ENCODE assay signal across 1 cellular context in the genomic region with DNA sequence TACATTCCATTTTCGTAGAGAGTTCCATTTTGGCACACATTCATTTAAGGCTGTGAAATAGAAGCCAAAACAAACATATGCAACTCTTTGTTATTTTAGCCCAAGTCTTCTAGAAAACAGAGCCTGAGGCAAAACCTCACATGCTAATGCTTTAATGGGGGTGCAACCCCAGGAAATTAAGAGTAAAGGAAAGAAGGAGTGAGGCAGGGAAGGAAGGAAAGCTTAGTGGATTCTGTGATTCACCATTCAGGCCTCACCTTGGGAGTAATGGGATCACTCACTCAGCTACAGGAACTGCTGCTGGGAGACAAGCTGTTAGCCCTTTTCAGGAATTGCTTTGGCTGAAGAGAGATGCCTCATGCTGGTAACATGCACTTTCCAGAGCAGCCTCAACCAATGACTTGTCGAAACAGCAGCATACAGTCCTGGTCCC.
TF ChIP-seq lines count a peak whose summit lies in the region.

No MANE protein-coding gene starts in this region.

TF ChIP-seq in HEK293, 187 proteins besides CTCF, POLR2A, EP300 and RAD21 (continued from another document and continues in another):
- TF ChIP-seq, protein P1, sequence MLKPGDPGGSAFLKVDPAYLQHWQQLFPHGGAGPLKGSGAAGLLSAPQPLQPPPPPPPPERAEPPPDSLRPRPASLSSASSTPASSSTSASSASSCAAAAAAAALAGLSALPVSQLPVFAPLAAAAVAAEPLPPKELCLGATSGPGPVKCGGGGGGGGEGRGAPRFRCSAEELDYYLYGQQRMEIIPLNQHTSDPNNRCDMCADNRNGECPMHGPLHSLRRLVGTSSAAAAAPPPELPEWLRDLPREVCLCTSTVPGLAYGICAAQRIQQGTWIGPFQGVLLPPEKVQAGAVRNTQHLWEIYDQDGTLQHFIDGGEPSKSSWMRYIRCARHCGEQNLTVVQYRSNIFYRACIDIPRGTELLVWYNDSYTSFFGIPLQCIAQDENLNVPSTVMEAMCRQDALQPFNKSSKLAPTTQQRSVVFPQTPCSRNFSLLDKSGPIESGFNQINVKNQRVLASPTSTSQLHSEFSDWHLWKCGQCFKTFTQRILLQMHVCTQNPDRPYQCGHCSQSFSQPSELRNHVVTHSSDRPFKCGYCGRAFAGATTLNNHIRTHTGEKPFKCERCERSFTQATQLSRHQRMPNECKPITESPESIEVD (tag by site-specific recombination; IDR thresholded peaks at IDR 0.05), result no peak
- TF ChIP-seq ZNF555 (tag by site-specific recombination; conservative IDR thresholded peaks at IDR 0.05) (no peak), TRIM28 (IDR thresholded peaks at IDR 0.05; ENCODE audit: borderline replicate concordance, low read length) (0 out of 2 replicates have a peak, but pooled peaks have one; percentile 20), SETDB1 (IDR thresholded peaks at IDR 0.05; ENCODE audit: insufficient read length, low read length) (no peak), PRDM1 (tag by site-specific recombination; IDR thresholded peaks at IDR 0.05) (no peak), ZNF146 (tag by site-specific recombination; IDR thresholded peaks at IDR 0.05) (no peak), ZNF768 (tag by site-specific recombination; IDR thresholded peaks at IDR 0.05) (no peak), ZNF354C (tag by site-specific recombination; IDR thresholded peaks at IDR 0.05; ENCODE audit: borderline replicate concordance, low read depth) (no peak), ZNF624 (tag by site-specific recombination; IDR thresholded peaks at IDR 0.05) (no peak), KLF10 (tag by site-specific recombination; IDR thresholded peaks at IDR 0.05) (no peak), ZSCAN23 (tag by site-specific recombination; IDR thresholded peaks at IDR 0.05) (no peak), ZNF776 (tag by site-specific recombination; IDR thresholded peaks at IDR 0.05; ENCODE audit: borderline replicate concordance) (no peak), HOXD13 (CRISPR knock-in tag; IDR thresholded peaks at IDR 0.05; ENCODE audit: borderline replicate concordance) (no peak), ZNF830 (tag by site-specific recombination; IDR thresholded peaks at IDR 0.05; ENCODE audit: low read depth) (no peak), ZNF621 (tag by site-specific recombination; IDR thresholded peaks at IDR 0.05) (no peak), GFI1B (tag by site-specific recombination; IDR thresholded peaks at IDR 0.05) (no peak), ZNF747 (tag by site-specific recombination; IDR thresholded peaks at IDR 0.05) (no peak), ZNF677 (tag by site-specific recombination; IDR thresholded peaks at IDR 0.05) (no peak), ZNF501 (tag by site-specific recombination; IDR thresholded peaks at IDR 0.05) (no peak), ZNF311 (tag by site-specific recombination; IDR thresholded peaks at IDR 0.05; ENCODE audit: borderline replicate concordance) (no peak), ZNF223 (tag by site-specific recombination; IDR thresholded peaks at IDR 0.05) (no peak), ZNF433 (tag by site-specific recombination; IDR thresholded peaks at IDR 0.05; ENCODE audit: low read depth) (no peak), IKZF3 (tag by site-specific recombination; IDR thresholded peaks at IDR 0.05) (0 out of 2 replicates have a peak, but pooled peaks have one; percentile 11), ZNF366 (tag by site-specific recombination; conservative IDR thresholded peaks at IDR 0.05) (0 out of 2 replicates have a peak, but pooled peaks have one; percentile 33), ZNF155 (tag by site-specific recombination; IDR thresholded peaks at IDR 0.05) (no peak), ZNF23 (tag by site-specific recombination; IDR thresholded peaks at IDR 0.05; ENCODE audit: borderline replicate concordance) (no peak), ZNF837 (tag by site-specific recombination; IDR thresholded peaks at IDR 0.05) (no peak), OVOL3 (tag by site-specific recombination; IDR thresholded peaks at IDR 0.05) (0 out of 2 replicates have a peak, but pooled peaks have one; percentile 12), ZNF404 (tag by site-specific recombination; IDR thresholded peaks at IDR 0.05) (no peak), SP3 (tag by site-specific recombination; IDR thresholded peaks at IDR 0.05) (no peak), ZNF654 (tag by site-specific recombination; IDR thresholded peaks at IDR 0.05; ENCODE audit: low read depth) (no peak), ZNF585B (tag by site-specific recombination; IDR thresholded peaks at IDR 0.05) (no peak), ZNF529 (tag by site-specific recombination; IDR thresholded peaks at IDR 0.05; ENCODE audit: insufficient replicate concordance) (no peak), ZNF561 (tag by site-specific recombination; IDR thresholded peaks at IDR 0.05; ENCODE audit: borderline replicate concordance) (no peak), HOXC10 (CRISPR knock-in tag; IDR thresholded peaks at IDR 0.05) (no peak), ZNF302 (tag by site-specific recombination; IDR thresholded peaks at IDR 0.05; ENCODE audit: low read depth) (no peak), ZNF221 (tag by site-specific recombination; IDR thresholded peaks at IDR 0.05; ENCODE audit: borderline replicate concordance) (no peak), ZNF24 (tag by site-specific recombination; IDR thresholded peaks at IDR 0.05) (no peak)
- TF ChIP-seq, protein P2, sequence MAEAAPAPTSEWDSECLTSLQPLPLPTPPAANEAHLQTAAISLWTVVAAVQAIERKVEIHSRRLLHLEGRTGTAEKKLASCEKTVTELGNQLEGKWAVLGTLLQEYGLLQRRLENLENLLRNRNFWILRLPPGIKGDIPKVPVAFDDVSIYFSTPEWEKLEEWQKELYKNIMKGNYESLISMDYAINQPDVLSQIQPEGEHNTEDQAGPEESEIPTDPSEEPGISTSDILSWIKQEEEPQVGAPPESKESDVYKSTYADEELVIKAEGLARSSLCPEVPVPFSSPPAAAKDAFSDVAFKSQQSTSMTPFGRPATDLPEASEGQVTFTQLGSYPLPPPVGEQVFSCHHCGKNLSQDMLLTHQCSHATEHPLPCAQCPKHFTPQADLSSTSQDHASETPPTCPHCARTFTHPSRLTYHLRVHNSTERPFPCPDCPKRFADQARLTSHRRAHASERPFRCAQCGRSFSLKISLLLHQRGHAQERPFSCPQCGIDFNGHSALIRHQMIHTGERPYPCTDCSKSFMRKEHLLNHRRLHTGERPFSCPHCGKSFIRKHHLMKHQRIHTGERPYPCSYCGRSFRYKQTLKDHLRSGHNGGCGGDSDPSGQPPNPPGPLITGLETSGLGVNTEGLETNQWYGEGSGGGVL (tag by site-specific recombination; IDR thresholded peaks at IDR 0.05), result no peak; the same call in 1 of the 2 replicates
- TF ChIP-seq, protein P3, sequence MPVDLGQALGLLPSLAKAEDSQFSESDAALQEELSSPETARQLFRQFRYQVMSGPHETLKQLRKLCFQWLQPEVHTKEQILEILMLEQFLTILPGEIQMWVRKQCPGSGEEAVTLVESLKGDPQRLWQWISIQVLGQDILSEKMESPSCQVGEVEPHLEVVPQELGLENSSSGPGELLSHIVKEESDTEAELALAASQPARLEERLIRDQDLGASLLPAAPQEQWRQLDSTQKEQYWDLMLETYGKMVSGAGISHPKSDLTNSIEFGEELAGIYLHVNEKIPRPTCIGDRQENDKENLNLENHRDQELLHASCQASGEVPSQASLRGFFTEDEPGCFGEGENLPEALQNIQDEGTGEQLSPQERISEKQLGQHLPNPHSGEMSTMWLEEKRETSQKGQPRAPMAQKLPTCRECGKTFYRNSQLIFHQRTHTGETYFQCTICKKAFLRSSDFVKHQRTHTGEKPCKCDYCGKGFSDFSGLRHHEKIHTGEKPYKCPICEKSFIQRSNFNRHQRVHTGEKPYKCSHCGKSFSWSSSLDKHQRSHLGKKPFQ (tag by site-specific recombination; IDR thresholded peaks at IDR 0.05), result no peak
- TF ChIP-seq, protein P4, sequence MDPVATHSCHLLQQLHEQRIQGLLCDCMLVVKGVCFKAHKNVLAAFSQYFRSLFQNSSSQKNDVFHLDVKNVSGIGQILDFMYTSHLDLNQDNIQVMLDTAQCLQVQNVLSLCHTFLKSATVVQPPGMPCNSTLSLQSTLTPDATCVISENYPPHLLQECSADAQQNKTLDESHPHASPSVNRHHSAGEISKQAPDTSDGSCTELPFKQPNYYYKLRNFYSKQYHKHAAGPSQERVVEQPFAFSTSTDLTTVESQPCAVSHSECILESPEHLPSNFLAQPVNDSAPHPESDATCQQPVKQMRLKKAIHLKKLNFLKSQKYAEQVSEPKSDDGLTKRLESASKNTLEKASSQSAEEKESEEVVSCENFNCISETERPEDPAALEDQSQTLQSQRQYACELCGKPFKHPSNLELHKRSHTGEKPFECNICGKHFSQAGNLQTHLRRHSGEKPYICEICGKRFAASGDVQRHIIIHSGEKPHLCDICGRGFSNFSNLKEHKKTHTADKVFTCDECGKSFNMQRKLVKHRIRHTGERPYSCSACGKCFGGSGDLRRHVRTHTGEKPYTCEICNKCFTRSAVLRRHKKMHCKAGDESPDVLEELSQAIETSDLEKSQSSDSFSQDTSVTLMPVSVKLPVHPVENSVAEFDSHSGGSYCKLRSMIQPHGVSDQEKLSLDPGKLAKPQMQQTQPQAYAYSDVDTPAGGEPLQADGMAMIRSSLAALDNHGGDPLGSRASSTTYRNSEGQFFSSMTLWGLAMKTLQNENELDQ (tag by site-specific recombination; IDR thresholded peaks at IDR 0.05; ENCODE audit: low read depth), result no peak
- TF ChIP-seq, protein P5, sequence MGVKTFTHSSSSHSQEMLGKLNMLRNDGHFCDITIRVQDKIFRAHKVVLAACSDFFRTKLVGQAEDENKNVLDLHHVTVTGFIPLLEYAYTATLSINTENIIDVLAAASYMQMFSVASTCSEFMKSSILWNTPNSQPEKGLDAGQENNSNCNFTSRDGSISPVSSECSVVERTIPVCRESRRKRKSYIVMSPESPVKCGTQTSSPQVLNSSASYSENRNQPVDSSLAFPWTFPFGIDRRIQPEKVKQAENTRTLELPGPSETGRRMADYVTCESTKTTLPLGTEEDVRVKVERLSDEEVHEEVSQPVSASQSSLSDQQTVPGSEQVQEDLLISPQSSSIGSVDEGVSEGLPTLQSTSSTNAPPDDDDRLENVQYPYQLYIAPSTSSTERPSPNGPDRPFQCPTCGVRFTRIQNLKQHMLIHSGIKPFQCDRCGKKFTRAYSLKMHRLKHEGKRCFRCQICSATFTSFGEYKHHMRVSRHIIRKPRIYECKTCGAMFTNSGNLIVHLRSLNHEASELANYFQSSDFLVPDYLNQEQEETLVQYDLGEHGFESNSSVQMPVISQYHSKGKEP (tag by site-specific recombination; IDR thresholded peaks at IDR 0.05), result peak; percentile 85
- TF ChIP-seq, protein P6, sequence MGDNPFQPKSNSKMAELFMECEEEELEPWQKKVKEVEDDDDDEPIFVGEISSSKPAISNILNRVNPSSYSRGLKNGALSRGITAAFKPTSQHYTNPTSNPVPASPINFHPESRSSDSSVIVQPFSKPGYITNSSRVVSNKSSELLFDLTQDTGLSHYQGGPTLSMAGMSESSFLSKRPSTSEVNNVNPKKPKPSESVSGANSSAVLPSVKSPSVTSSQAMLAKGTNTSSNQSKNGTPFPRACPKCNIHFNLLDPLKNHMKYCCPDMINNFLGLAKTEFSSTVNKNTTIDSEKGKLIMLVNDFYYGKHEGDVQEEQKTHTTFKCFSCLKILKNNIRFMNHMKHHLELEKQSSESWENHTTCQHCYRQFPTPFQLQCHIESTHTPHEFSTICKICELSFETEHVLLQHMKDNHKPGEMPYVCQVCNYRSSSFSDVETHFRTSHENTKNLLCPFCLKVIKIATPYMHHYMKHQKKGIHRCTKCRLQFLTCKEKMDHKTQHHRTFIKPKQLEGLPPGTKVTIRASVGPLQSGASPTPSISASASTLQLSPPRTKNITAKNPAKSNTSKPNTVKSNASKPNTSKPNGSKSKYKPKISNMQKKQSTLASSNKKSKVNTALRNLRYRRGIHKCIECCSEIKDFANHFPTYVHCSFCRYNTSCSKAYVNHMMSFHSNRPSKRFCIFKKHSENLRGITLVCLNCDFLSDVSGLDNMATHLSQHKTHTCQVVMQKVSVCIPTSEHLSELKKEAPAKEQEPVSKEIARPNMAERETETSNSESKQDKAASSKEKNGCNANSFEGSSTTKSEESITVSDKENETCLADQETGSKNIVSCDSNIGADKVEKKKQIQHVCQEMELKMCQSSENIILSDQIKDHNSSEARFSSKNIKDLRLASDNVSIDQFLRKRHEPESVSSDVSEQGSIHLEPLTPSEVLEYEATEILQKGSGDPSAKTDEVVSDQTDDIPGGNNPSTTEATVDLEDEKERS (tag by site-specific recombination; IDR thresholded peaks at IDR 0.05), result no peak
- TF ChIP-seq, protein P7, sequence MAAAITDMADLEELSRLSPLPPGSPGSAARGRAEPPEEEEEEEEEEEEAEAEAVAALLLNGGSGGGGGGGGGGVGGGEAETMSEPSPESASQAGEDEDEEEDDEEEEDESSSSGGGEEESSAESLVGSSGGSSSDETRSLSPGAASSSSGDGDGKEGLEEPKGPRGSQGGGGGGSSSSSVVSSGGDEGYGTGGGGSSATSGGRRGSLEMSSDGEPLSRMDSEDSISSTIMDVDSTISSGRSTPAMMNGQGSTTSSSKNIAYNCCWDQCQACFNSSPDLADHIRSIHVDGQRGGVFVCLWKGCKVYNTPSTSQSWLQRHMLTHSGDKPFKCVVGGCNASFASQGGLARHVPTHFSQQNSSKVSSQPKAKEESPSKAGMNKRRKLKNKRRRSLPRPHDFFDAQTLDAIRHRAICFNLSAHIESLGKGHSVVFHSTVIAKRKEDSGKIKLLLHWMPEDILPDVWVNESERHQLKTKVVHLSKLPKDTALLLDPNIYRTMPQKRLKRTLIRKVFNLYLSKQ (tag by site-specific recombination; IDR thresholded peaks at IDR 0.05; ENCODE audit: borderline replicate concordance), result no peak
- TF ChIP-seq, protein P8, sequence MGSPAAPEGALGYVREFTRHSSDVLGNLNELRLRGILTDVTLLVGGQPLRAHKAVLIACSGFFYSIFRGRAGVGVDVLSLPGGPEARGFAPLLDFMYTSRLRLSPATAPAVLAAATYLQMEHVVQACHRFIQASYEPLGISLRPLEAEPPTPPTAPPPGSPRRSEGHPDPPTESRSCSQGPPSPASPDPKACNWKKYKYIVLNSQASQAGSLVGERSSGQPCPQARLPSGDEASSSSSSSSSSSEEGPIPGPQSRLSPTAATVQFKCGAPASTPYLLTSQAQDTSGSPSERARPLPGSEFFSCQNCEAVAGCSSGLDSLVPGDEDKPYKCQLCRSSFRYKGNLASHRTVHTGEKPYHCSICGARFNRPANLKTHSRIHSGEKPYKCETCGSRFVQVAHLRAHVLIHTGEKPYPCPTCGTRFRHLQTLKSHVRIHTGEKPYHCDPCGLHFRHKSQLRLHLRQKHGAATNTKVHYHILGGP (tag by site-specific recombination; IDR thresholded peaks at IDR 0.05), result peak; percentile 82
- TF ChIP-seq, protein P9, sequence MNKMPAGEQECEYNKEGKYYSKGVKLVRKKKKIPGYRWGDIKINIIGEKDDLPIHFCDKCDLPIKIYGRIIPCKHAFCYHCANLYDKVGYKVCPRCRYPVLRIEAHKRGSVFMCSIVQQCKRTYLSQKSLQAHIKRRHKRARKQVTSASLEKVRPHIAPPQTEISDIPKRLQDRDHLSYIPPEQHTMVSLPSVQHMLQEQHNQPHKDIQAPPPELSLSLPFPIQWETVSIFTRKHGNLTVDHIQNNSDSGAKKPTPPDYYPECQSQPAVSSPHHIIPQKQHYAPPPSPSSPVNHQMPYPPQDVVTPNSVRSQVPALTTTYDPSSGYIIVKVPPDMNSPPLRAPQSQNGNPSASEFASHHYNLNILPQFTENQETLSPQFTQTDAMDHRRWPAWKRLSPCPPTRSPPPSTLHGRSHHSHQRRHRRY (tag by site-specific recombination; IDR thresholded peaks at IDR 0.05), result no peak
